ENCODE assay signal across 18 cellular contexts in the genomic region with DNA sequence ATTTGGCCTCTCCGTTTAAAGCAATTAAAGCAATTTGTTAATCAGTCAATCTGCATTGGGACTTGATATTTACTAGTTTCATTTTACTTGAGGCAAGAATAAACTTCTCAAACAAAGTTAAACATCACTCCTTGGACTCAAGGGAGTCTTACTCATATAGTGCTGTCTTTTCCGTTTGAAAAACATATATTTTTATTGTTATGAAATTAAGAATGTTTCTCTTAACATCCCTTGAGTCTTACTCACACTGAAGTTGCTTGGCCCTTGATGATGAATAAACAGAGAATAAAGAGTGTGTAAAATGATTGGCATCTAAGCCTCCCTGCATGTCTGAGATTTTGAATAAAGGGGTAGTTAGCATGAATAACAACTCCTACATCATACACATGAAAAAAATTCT.
DNase-seq lines count a peak whose midpoint lies in the region; ATAC-seq and TF ChIP-seq lines count a peak whose summit lies in the region.
"Had no signal": no experiment of that assay in that cellular context is flagged by ENCODE, and none has a peak within 500 bp of the region (broad histone marks: within the 10 kb centered on the region; RNA-seq: fewer than 3 reads in every experiment).

No MANE protein-coding gene starts in this region.

- peak overlapping the region; percentile 62 for H3K4me2 ChIP-seq in skeletal muscle satellite cell (ENCODE audit: low read length)

- POLR2A ChIA-PET in RWPE1 (lab: Yijun Ruan, JAX; ENCODE audit: low non-redundant PET) = no interaction called here

- no peak overlapping the region for H3K27ac ChIP-seq in RWPE1
- H3K27ac ChIP-seq: epithelial cell of prostate, SK-N-MC, tibial artery had no signal

- TF ChIP-seq CTCF in fibroblast of pulmonary artery (IDR thresholded peaks at IDR 0.05; ENCODE audit: low read length, missing control alignments) = no peak
- TF ChIP-seq CTCF in RWPE1 (conservative IDR thresholded peaks at IDR 0.05; ENCODE audit: low read depth) = no peak

- peaks cover 3% of the 10 kb centered on the region for H3K27me3 ChIP-seq in skeletal muscle satellite cell (ENCODE audit: control insufficient read depth, insufficient read depth, low read length)
- H3K27me3 ChIP-seq: tibial artery had no signal

- ATAC-seq in SK-N-SH treated with all-trans-retinoic acid at 6 μM for 48 hours = no peak

- DNase-seq in ELR (ENCODE audit: low read depth) = peak; percentile 23
- DNase-seq in astrocyte of the hippocampus (ENCODE audit: low read depth, low spot score) = peak; percentile 7
- DNase-seq in fibroblast of pulmonary artery (ENCODE audit: low read depth) = peak; percentile 11
- DNase-seq in RWPE1 (ENCODE audit: low spot score) = no peak
- DNase-seq in activated CD8-positive, alpha-beta memory T cell treated with anti-CD3 and anti-CD28 coated beads, Interleukin-2, amount 50 U/mL, for 48 hours = no peak
- no peak for DNase-seq in EL
- DNase-seq: activated CD4-positive, alpha-beta T cell treated with anti-CD3 and anti-CD28 coated beads, Interleukin-2, amount 50 U/mL, for 48 hours; activated effector memory CD4-positive, alpha-beta T cell treated with anti-CD3 and anti-CD28 coated beads, Interleukin-2, amount 50 U/mL, for 16 hours; dorsolateral prefrontal cortex; NCI-H1436 treated with DMSO at 0.1 percent for 48 hours; NCI-H526; stimulated activated CD4-positive, alpha-beta T cell treated with anti-CD3 and anti-CD28 coated beads, Interleukin-4, amount 100 ng/mL, for 24 hours; stimulated activated naive CD4-positive, alpha-beta T cell treated with Interleukin-2 at 50 U/mL for 16 hours; tibial artery had no signal

- H3K4me1 ChIP-seq in skeletal muscle satellite cell (ENCODE audit: control insufficient read depth, insufficient read depth, low read length) = peaks cover 14% of the 10 kb centered on the region

- CTCF ChIA-PET in RWPE1 (lab: Yijun Ruan, JAX) = no interaction called here

- H3K36me3 ChIP-seq in skeletal muscle satellite cell (ENCODE audit: insufficient read depth, low read length) = no peaks in the 10 kb centered on the region
- H3K36me3 ChIP-seq: tibial artery had no signal

- H3K9me3 ChIP-seq in skeletal muscle satellite cell (replicated peaks; ENCODE audit: low read length) = no peaks in the 10 kb centered on the region
- H3K9me3 ChIP-seq: tibial artery had no signal

- no peak overlapping the region for H3K9ac ChIP-seq in skeletal muscle satellite cell (ENCODE audit: low read depth, low read length)

- H3K4me3 ChIP-seq in fibroblast of pulmonary artery (replicated peaks; ENCODE audit: low read depth, low read length) (no peak overlapping the region), skeletal muscle satellite cell (ENCODE audit: low read length) (peak overlapping the region; percentile 38)
- H3K4me3 ChIP-seq: SK-N-MC, tibial artery had no signal

TF ChIP-seq in SK-N-SH treated with all-trans-retinoic acid at 6 μM for 48 hours, 23 proteins besides CTCF, POLR2A, EP300 and RAD21:
- no peak for TF ChIP-seq ZNF70 (CRISPR knock-in tag; IDR thresholded peaks at IDR 0.05)
- TF ChIP-seq TCF4 (CRISPR knock-in tag; IDR thresholded peaks at IDR 0.05; ENCODE audit: borderline replicate concordance) = no peak
- no peak for TF ChIP-seq ARNTL (CRISPR knock-in tag; IDR thresholded peaks at IDR 0.05; ENCODE audit: borderline replicate concordance, low read depth)
- no peak for TF ChIP-seq ISL1 (CRISPR knock-in tag; IDR thresholded peaks at IDR 0.05)
- no peak for TF ChIP-seq ZNF8 (CRISPR knock-in tag; IDR thresholded peaks at IDR 0.05)

Comparison
In these comparisons a context has a peak if more than half of its experiments do, and no peak if none do; other contexts are left out.
1. DNase-seq: peak in ELR (single experiment), astrocyte of the hippocampus (single experiment) and fibroblast of pulmonary artery (single experiment); none in RWPE1 (single experiment), activated CD8-positive, alpha-beta memory T cell treated with anti-CD3 and anti-CD28 coated beads, Interleukin-2, amount 50 U/mL, for 48 hours (single experiment) and EL (single experiment).